Comparison of ENCODE assay signal across 7 cellular contexts in genomic region chr9:84315278-84315877, GRCh38. TPM values are rescaled to one million over a fixed set of nuclear protein-coding genes. Genes with fewer than 3 reads are reported as not detected.
DNase-seq lines count a peak whose midpoint lies in the region; ATAC-seq and TF ChIP-seq lines count a peak whose summit lies in the region.

No MANE protein-coding gene starts in this region.

- no peaks in the 10 kb centered on the region for H3K79me2 ChIP-seq in osteoblast (ENCODE audit: insufficient read depth, low read length)

- H3K4me2 ChIP-seq in osteoblast (ENCODE audit: insufficient read depth, low read length): peak overlapping the region; percentile 54

- DNase-seq in OCI-M1 (lab: John Stamatoyannopoulos, UW) (peak; percentile 81), activated T-helper 1 cell treated with Interleukin-2 at 50 U/mL for 16 hours (ENCODE audit: low read depth) (peak; percentile 2), fibroblast of the conjunctiva (ENCODE audit: low read depth) (peak; percentile 34), osteoblast (ENCODE audit: insufficient read length, low spot score, missing footprints) (no peak), ureter (ENCODE audit: low spot score) (peak; percentile 58)

- H2AFZ ChIP-seq in osteoblast (ENCODE audit: low read length): peak overlapping the region; percentile 58

- peaks cover 10% of the 10 kb centered on the region for H3K4me1 ChIP-seq in osteoblast (ENCODE audit: insufficient read depth, low read length)

- no peak overlapping the region for H3K27ac ChIP-seq in osteoblast (ENCODE audit: low read depth, low read length)

- H3K36me3 ChIP-seq in osteoblast (ENCODE audit: insufficient read depth, low read length): no peaks in the 10 kb centered on the region

- H3K4me3 ChIP-seq in osteoblast (ENCODE audit: insufficient read depth, low read length): no peak overlapping the region

- TF ChIP-seq CTCF in GM12874 (IDR thresholded peaks at IDR 0.05; ENCODE audit: insufficient read depth, low read depth, low read length) (peak; percentile 63), osteoblast (IDR thresholded peaks at IDR 0.05; ENCODE audit: extremely low read depth, low read depth, low read length) (peak; percentile 85)

- H3K9me3 ChIP-seq in osteoblast (ENCODE audit: low read depth, low read length): no peaks in the 10 kb centered on the region

- no peaks in the 10 kb centered on the region for H4K20me1 ChIP-seq in osteoblast (ENCODE audit: insufficient read depth, low read length)

- ATAC-seq in HG03565 (IDR thresholded peaks at IDR 0.05; ENCODE audit: unreplicated experiment): peak; percentile 74

- H3K27me3 ChIP-seq in osteoblast (ENCODE audit: insufficient read depth, low read length): peaks cover 2% of the 10 kb centered on the region

RNA-seq across cellular contexts. Expression of gene SLC28A3, which starts 25.2 kb away (rescaled TPM):
- 0.59 and 0.72 TPM in 2 replicates for total RNA-seq in osteoblast
- 4.9 TPM for total RNA-seq in ureter
